In genomic region chr10:125822878-125823662, GRCh38 we compare ENCODE assay signal across 1 cellular context.
TF ChIP-seq lines count a peak whose summit lies in the region.

BCCIP (plus strand) TSS chr10:125823546; CDS start chr10:125823558, 12 bp downstream.
UROS (minus strand) TSS chr10:125823258; CDS start chr10:125816499, 6,759 bp downstream.

TF ChIP-seq in HepG2, 621 proteins besides CTCF, POLR2A, EP300 and RAD21 (continued from another document and continues in another):
- TF ChIP-seq ZNF407 (CRISPR knock-in tag; IDR thresholded peaks at IDR 0.05; ENCODE audit: not compliant biosample characterization) (peak; percentile 74), MEIS2 (CRISPR knock-in tag; IDR thresholded peaks at IDR 0.05) (peak; percentile 17; the same call in 1 of the 2 replicates), YEATS4 (CRISPR knock-in tag; IDR thresholded peaks at IDR 0.05; ENCODE audit: borderline replicate concordance) (peak; percentile 81), ZNF224 (CRISPR knock-in tag; IDR thresholded peaks at IDR 0.05) (no peak), TARDBP (CRISPR knock-in tag; IDR thresholded peaks at IDR 0.05) (peak; percentile 45; the same call in 1 of the 2 replicates), ZFP91 (CRISPR knock-in tag; IDR thresholded peaks at IDR 0.05; ENCODE audit: borderline replicate concordance) (peak; percentile 85), KDM3A (CRISPR knock-in tag; IDR thresholded peaks at IDR 0.05; ENCODE audit: low read depth) (no peak; the same call in 1 of the 2 replicates), DR1 (CRISPR knock-in tag; IDR thresholded peaks at IDR 0.05) (peak; percentile 78; the same call in 1 of the 2 replicates), ETV5 (CRISPR knock-in tag; IDR thresholded peaks at IDR 0.05; ENCODE audit: borderline replicate concordance) (peak; percentile 71), ZBTB10 (CRISPR knock-in tag; IDR thresholded peaks at IDR 0.05; ENCODE audit: borderline replicate concordance) (peak; percentile 92; the same call in 1 of the 2 replicates), ZNF816 (CRISPR knock-in tag; IDR thresholded peaks at IDR 0.05; ENCODE audit: borderline replicate concordance) (no peak), YEATS2 (CRISPR knock-in tag; IDR thresholded peaks at IDR 0.05; ENCODE audit: borderline replicate concordance) (peak; percentile 63; the same call in 1 of the 2 replicates), SIN3A (IDR thresholded peaks at IDR 0.05; ENCODE audit: borderline replicate concordance, low read depth, low read length) (peak; percentile 53; the same call in 1 of the 2 replicates), LCORL (IDR thresholded peaks at IDR 0.05) (no peak), LCORL (CRISPR knock-in tag; IDR thresholded peaks at IDR 0.05) (peak; percentile 62), ZNF883 (CRISPR knock-in tag; IDR thresholded peaks at IDR 0.05; ENCODE audit: not compliant biosample characterization) (peak; percentile 95), ZNF24 (IDR thresholded peaks at IDR 0.05) (no peak; the same call in 1 of the 2 replicates), ZFY (CRISPR knock-in tag; IDR thresholded peaks at IDR 0.05) (peak; percentile 86), TSC22D2 (CRISPR knock-in tag; IDR thresholded peaks at IDR 0.05; ENCODE audit: borderline replicate concordance) (0 out of 2 replicates have a peak, but pooled peaks have one; percentile 39), ZNF230 (CRISPR knock-in tag; IDR thresholded peaks at IDR 0.05) (peak; percentile 17; the same call in 1 of the 2 replicates), MAZ (IDR thresholded peaks at IDR 0.05; ENCODE audit: borderline replicate concordance, low read depth, low read length) (no peak; the same call in 1 of the 2 replicates), MAZ (CRISPR knock-in tag; IDR thresholded peaks at IDR 0.05; ENCODE audit: low read depth) (peak; percentile 81), ZBTB7B (CRISPR knock-in tag; IDR thresholded peaks at IDR 0.05) (peak; percentile 89), SATB2 (CRISPR knock-in tag; IDR thresholded peaks at IDR 0.05) (0 out of 2 replicates have a peak, but pooled peaks have one; percentile 27), NFATC3 (CRISPR knock-in tag; IDR thresholded peaks at IDR 0.05) (no peak), KDM2A (CRISPR knock-in tag; IDR thresholded peaks at IDR 0.05; ENCODE audit: borderline replicate concordance, low read depth) (0 out of 2 replicates have a peak, but pooled peaks have one; percentile 18), IRF9 (CRISPR knock-in tag; IDR thresholded peaks at IDR 0.05; ENCODE audit: borderline replicate concordance) (0 out of 2 replicates have a peak, but pooled peaks have one; percentile 14), GATAD2A (CRISPR knock-in tag; IDR thresholded peaks at IDR 0.05) (0 out of 2 replicates have a peak, but pooled peaks have one; percentile 15), SP2 (CRISPR knock-in tag; IDR thresholded peaks at IDR 0.05) (peak; percentile 18; the same call in 1 of the 2 replicates), ZNF33B (CRISPR knock-in tag; IDR thresholded peaks at IDR 0.05) (peak; percentile 32; the same call in 1 of the 2 replicates), SETDB1 (CRISPR knock-in tag; IDR thresholded peaks at IDR 0.05; ENCODE audit: borderline replicate concordance) (no peak), ZSCAN25 (CRISPR knock-in tag; IDR thresholded peaks at IDR 0.05) (peak; percentile 36; the same call in 1 of the 2 replicates), HDAC2 (CRISPR knock-in tag; IDR thresholded peaks at IDR 0.05) (peak; percentile 22; the same call in 1 of the 2 replicates), ZBTB7A (CRISPR knock-in tag; IDR thresholded peaks at IDR 0.05) (peak; percentile 91), PRDM10 (CRISPR knock-in tag; IDR thresholded peaks at IDR 0.05; ENCODE audit: low read depth) (peak; percentile 100)
- TF ChIP-seq, protein P1, sequence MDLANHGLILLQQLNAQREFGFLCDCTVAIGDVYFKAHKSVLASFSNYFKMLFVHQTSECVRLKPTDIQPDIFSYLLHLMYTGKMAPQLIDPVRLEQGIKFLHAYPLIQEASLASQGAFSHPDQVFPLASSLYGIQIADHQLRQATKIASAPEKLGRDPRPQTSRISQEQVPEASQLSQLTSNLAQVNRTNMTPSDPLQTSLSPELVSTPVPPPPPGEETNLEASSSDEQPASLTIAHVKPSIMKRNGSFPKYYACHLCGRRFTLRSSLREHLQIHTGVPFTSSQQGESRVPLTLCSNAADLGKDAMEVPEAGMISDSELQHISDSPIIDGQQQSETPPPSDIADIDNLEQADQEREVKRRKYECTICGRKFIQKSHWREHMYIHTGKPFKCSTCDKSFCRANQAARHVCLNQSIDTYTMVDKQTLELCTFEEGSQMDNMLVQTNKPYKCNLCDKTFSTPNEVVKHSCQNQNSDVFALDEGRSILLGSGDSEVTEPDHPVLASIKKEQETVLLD (CRISPR knock-in tag; IDR thresholded peaks at IDR 0.05; ENCODE audit: low read depth): no peak
